In the genomic region with DNA sequence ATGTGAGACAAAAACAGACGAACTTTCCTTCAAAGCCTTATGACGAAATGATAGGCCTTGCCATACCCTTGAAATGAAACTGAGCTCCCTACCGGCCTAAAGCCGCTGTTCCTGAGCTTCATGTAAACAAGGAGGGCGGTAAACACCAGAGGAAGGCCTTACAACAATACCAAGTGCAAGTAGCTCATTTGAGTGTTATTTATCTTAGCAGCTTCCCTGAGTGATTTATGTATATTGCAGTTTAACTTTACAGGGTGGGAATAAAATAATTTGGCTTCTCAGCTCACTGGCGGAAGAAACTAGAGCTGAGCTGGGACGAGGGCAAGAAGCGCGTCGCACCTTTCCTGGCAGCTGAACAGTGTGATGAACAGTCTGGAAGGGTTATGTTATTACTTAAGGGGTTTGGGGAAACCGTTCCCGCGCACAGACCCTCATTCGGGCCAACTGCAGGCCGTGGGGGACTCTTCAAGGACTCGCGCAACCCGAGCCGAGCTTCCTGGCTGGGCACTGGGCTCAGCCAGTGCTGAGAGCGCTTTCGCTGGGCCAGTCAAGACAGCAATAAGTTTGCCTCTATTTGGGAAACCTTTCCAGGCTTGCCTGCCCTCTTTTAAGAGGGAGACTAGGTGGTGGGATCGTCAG, we compare ENCODE assay signal across 9 cellular contexts.
DNase-seq lines count a peak whose midpoint lies in the region; ATAC-seq, FAIRE-seq and TF ChIP-seq lines count a peak whose summit lies in the region.
"Had no signal": no experiment of that assay in that cellular context is flagged by ENCODE, and none has a peak within 500 bp of the region (broad histone marks: within the 10 kb centered on the region; RNA-seq: fewer than 3 reads in every experiment).

No MANE protein-coding gene starts in this region.

- H3K4me3 ChIP-seq in keratinocyte (ENCODE audit: control insufficient read depth in 2 of 3, extremely low read depth in 1 of 3, insufficient read depth in 2 of 3, low read depth in 1 of 3, low read length in 3 of 3) (peak overlapping the region; percentile 67 to 86 (median 70)), suprapubic skin (peak overlapping the region; percentile 77)

- no peaks in the 10 kb centered on the region for H3K79me2 ChIP-seq in keratinocyte (ENCODE audit: control insufficient read depth, insufficient read depth, low read length)

- no peaks in the 10 kb centered on the region for H3K36me3 ChIP-seq in keratinocyte (ENCODE audit: control insufficient read depth in 2 of 2, extremely low read depth in 1 of 2, insufficient read depth in 2 of 2, low read length in 2 of 2)
- H3K36me3 ChIP-seq in suprapubic skin, result no peaks in the 10 kb centered on the region

- TF ChIP-seq POLR2A in suprapubic skin (IDR thresholded peaks at IDR 0.05), result no peak

- DNase-seq in NCI-H1092 treated with DMSO at 0.1 percent for 48 hours (lab: John Stamatoyannopoulos, UW) (peak; percentile 26), NCI-H1092 (lab: John Stamatoyannopoulos, UW) (no peak), MV-4-11 (lab: John Stamatoyannopoulos, UW) (peak; percentile 69), keratinocyte (ENCODE audit: low read depth, low spot score) (no peak), suprapubic skin (ENCODE audit: low spot score in 2 of 2) (no peak), AG20443 (ENCODE audit: low spot score) (no peak), D341Med (ENCODE audit: low spot score) (no peak)
- no peak for DNase-seq in activated naive CD8-positive, alpha-beta T cell treated with anti-CD3 and anti-CD28 coated beads, Interleukin-2, amount 10 ng/mL, durations not matched to agents 7 days and 5 days

- dilution Hi-C loops in keratinocyte (cut with MboI; ENCODE audit: extremely low pct_ligation_motif_present, low sequenced_read_pairs), result no loop called here

- WGBS in suprapubic skin, result 56% methylated on average over 21 of the region's 22 CpGs

- no peak for ATAC-seq in activated naive CD8-positive, alpha-beta T cell treated with anti-CD3 and anti-CD28 coated beads, Interleukin-2, amount 10 ng/mL, durations not matched to agents 7 days and 5 days (ENCODE audit: low read depth)

- H3K9me3 Mint-ChIP-seq in activated naive CD8-positive, alpha-beta T cell treated with anti-CD3 and anti-CD28 coated beads, Interleukin-2, amount 10 ng/mL, durations not matched to agents 7 days and 5 days, result no peaks in the 10 kb centered on the region

- H3K27ac Mint-ChIP-seq in activated naive CD8-positive, alpha-beta T cell treated with anti-CD3 and anti-CD28 coated beads, Interleukin-2, amount 10 ng/mL, durations not matched to agents 7 days and 5 days, result peak overlapping the region; percentile 88

- no peak for TF ChIP-seq CTCF in keratinocyte (optimal IDR thresholded peaks at IDR 0.05 in 1 of 3, IDR thresholded peaks at IDR 0.05 in 1 of 3, conservative IDR thresholded peaks at IDR 0.05 in 1 of 3; ENCODE audit: extremely low read depth in 1 of 3, insufficient read depth in 2 of 3, low read length in 3 of 3)
- no peak for TF ChIP-seq CTCF in suprapubic skin (IDR thresholded peaks at IDR 0.05)

- POLR2A ChIA-PET in activated naive CD8-positive, alpha-beta T cell treated with anti-CD3 and anti-CD28 coated beads, Interleukin-2, amount 10 ng/mL, durations not matched to agents 7 days and 5 days (lab: Charles Lee), result interaction anchor here (0.6 to 6.6 kb wide), 14 partner anchors 10 to 784 kb away, joined by 3 to 224 read pairs (median 5); a partner anchor contains a TSS

- H3K4me1 ChIP-seq in keratinocyte (ENCODE audit: control insufficient read depth, extremely low read depth, insufficient read depth, low read length) (peaks cover 24% of the 10 kb centered on the region), suprapubic skin (peaks cover 67% of the 10 kb centered on the region)

- H3K4me3 Mint-ChIP-seq in activated naive CD8-positive, alpha-beta T cell treated with anti-CD3 and anti-CD28 coated beads, Interleukin-2, amount 10 ng/mL, durations not matched to agents 7 days and 5 days, result peak overlapping the region; percentile 82

- H3K4me2 ChIP-seq in keratinocyte (ENCODE audit: control insufficient read depth, extremely low read depth, insufficient read depth, low read depth, low read length), result peak overlapping the region; percentile 88

- H3K4me1 Mint-ChIP-seq in activated naive CD8-positive, alpha-beta T cell treated with anti-CD3 and anti-CD28 coated beads, Interleukin-2, amount 10 ng/mL, durations not matched to agents 7 days and 5 days, result peaks cover 41% of the 10 kb centered on the region

- peak overlapping the region; percentile 90 for H2AFZ ChIP-seq in keratinocyte (ENCODE audit: control insufficient read depth, low read length)

- H3K27me3 Mint-ChIP-seq in activated naive CD8-positive, alpha-beta T cell treated with anti-CD3 and anti-CD28 coated beads, Interleukin-2, amount 10 ng/mL, durations not matched to agents 7 days and 5 days, result peaks cover 37% of the 10 kb centered on the region

- H3K36me3 Mint-ChIP-seq in activated naive CD8-positive, alpha-beta T cell treated with anti-CD3 and anti-CD28 coated beads, Interleukin-2, amount 10 ng/mL, durations not matched to agents 7 days and 5 days, result peaks cover 12% of the 10 kb centered on the region

- H4K20me1 ChIP-seq in keratinocyte (ENCODE audit: control insufficient read depth, extremely low read depth, insufficient read depth, low read length), result no peaks in the 10 kb centered on the region

- peak; percentile 36 for FAIRE-seq in keratinocyte (lab: Jason Lieb, UNC)
- FAIRE-seq: A204.1 had no signal

- H3K9me1 ChIP-seq in keratinocyte (ENCODE audit: control insufficient read depth, extremely low read depth, insufficient read depth, low read length), result no peaks in the 10 kb centered on the region

- H3K9me3 ChIP-seq in keratinocyte (ENCODE audit: control insufficient read depth, low read depth, low read length) (no peaks in the 10 kb centered on the region), suprapubic skin (no peaks in the 10 kb centered on the region)

- TF ChIP-seq EP300 in suprapubic skin (IDR thresholded peaks at IDR 0.05), result no peak

- H3K9ac ChIP-seq in keratinocyte (ENCODE audit: control insufficient read depth, extremely low read depth, insufficient read depth, low read length), result peak overlapping the region; percentile 85

- H3K27me3 ChIP-seq in keratinocyte (ENCODE audit: control insufficient read depth, extremely low read depth, insufficient read depth, low read length) (peaks cover 52% of the 10 kb centered on the region), suprapubic skin (peaks cover 40% of the 10 kb centered on the region)

- no peak overlapping the region for H3K27ac ChIP-seq in keratinocyte (ENCODE audit: control insufficient read depth, insufficient read depth, low read length)
- H3K27ac ChIP-seq in suprapubic skin, result peak overlapping the region; percentile 100

Comparison
In these comparisons a context has a peak if more than half of its experiments do, and no peak if none do; other contexts are left out.
1. DNase-seq: peak in NCI-H1092 treated with DMSO at 0.1 percent for 48 hours (single experiment) and MV-4-11 (single experiment); none in NCI-H1092 (single experiment), activated naive CD8-positive, alpha-beta T cell treated with anti-CD3 and anti-CD28 coated beads, Interleukin-2, amount 10 ng/mL, durations not matched to agents 7 days and 5 days (single experiment), keratinocyte (single experiment), suprapubic skin (0 of 2), AG20443 (single experiment) and D341Med (single experiment).